ENCODE assay signal across 1 cellular context in genomic region chr15:55254916-55255679, GRCh38.
TF ChIP-seq lines count a peak whose summit lies in the region.

No MANE protein-coding gene starts in this region.

TF ChIP-seq in K562, 482 proteins besides CTCF, POLR2A, EP300 and RAD21 (continued from another document):
- TF ChIP-seq PKNOX1 (IDR thresholded peaks at IDR 0.05) (peak; percentile 96), PBX2 (CRISPR knock-in tag; IDR thresholded peaks at IDR 0.05; ENCODE audit: low read depth) (peak; percentile 57), PBX2 (tag; conservative IDR thresholded peaks at IDR 0.05; ENCODE audit: low read depth) (peak; percentile 76), SP1 (CRISPR knock-in tag; IDR thresholded peaks at IDR 0.05) (no peak), MEIS2 (IDR thresholded peaks at IDR 0.05; ENCODE audit: partially characterized antibody) (peak; percentile 44)
